In genomic region chr10:110458583-110458920, GRCh38 we compare ENCODE assay signal across 1 cellular context.
TF ChIP-seq lines count a peak whose summit lies in the region.

No MANE protein-coding gene starts in this region.

TF ChIP-seq in A549, 52 proteins besides CTCF, POLR2A, EP300 and RAD21 (continued from another document):
- TF ChIP-seq USF2 (IDR thresholded peaks at IDR 0.05), result no peak
- TF ChIP-seq NFE2L2 (conservative IDR thresholded peaks at IDR 0.05; ENCODE audit: low read length), result no peak
- no peak for TF ChIP-seq HMGXB4 (CRISPR knock-in tag; IDR thresholded peaks at IDR 0.05; ENCODE audit: borderline replicate concordance)
- no peak for TF ChIP-seq HOXB13 (CRISPR knock-in tag; IDR thresholded peaks at IDR 0.05; ENCODE audit: low read depth)
